Comparison of ENCODE assay signal across 8 cellular contexts in genomic region chr17:2056221-2057129, GRCh38. TPM values are rescaled to one million over a fixed set of nuclear protein-coding genes. Genes with fewer than 3 reads are reported as not detected.
DNase-seq lines count a peak whose midpoint lies in the region; ATAC-seq, FAIRE-seq and TF ChIP-seq lines count a peak whose summit lies in the region.

No MANE protein-coding gene starts in this region.

- peaks cover 33 to 80% (median 60%) of the 10 kb centered on the region in 11 experiments; a peak in 20 of 22 replicates for H4K20me1 ChIP-seq in BLaER1 treated with 17β-estradiol and CSF1 and Interleukin-3, amounts not matched to agents 10 nM and 100 nM

- no peak for DNase-seq in NT2/D1 (ENCODE audit: low read depth, low spot score)
- DNase-seq in cardiac fibroblast (ENCODE audit: low read depth in 2 of 2): peak; percentile 72 to 74
- DNase-seq in mucosa of descending colon: peak in 2 of 3 donors; percentile 65 to 69
- DNase-seq in DMS114 treated with DMSO at 0.1 percent for 48 hours (lab: John Stamatoyannopoulos, UW; ENCODE audit: unreplicated experiment): no peak
- no peak for DNase-seq in RCC 7860 (ENCODE audit: low spot score)
- DNase-seq in pons (ENCODE audit: low spot score): no peak

- WGBS in urinary bladder: 11% methylated on average over 76 of the region's 76 CpGs

- intact Hi-C loops in mucosa of descending colon (cut with DNase I, micrococcal nuclease): loop anchor here (5.0 to 10.0 kb wide), 2 partner anchors 186 to 228 kb away; no protein-coding TSS in a partner anchor

- ATAC-seq in mucosa of descending colon: peak; percentile 22

- H3K9ac ChIP-seq in BLaER1 treated with 17β-estradiol and CSF1 and Interleukin-3, amounts not matched to agents 10 nM and 100 nM: peak overlapping the region; percentile 9 to 76 (median 60); a peak in 17 of 22 replicates
- H3K9ac ChIP-seq in NT2/D1 (ENCODE audit: insufficient read length, low read depth): peak overlapping the region; percentile 50

- no peaks in the 10 kb centered on the region for H3K9me3 ChIP-seq in BLaER1 treated with 17β-estradiol and CSF1 and Interleukin-3, amounts not matched to agents 10 nM and 100 nM (replicated peaks in 1 of 11)
- peaks cover 7% of the 10 kb centered on the region; the same call in 1 of the 2 replicates for H3K9me3 ChIP-seq in NT2/D1 (ENCODE audit: insufficient read depth, low read length)
- no peaks in the 10 kb centered on the region for H3K9me3 ChIP-seq in mucosa of descending colon

- TF ChIP-seq CTCF in cardiac fibroblast (IDR thresholded peaks at IDR 0.05; ENCODE audit: low read depth, low read length): no peak
- TF ChIP-seq CTCF in mucosa of descending colon (IDR thresholded peaks at IDR 0.05): no peak

- H3K36me3 ChIP-seq in BLaER1 treated with 17β-estradiol and CSF1 and Interleukin-3, amounts not matched to agents 10 nM and 100 nM: peaks cover 0 to 15% (median 12%) of the 10 kb centered on the region in 11 experiments; a peak in 15 of 22 replicates
- H3K36me3 ChIP-seq in NT2/D1 (ENCODE audit: insufficient read depth, insufficient read length, low read length) (peaks cover 18% of the 10 kb centered on the region), mucosa of descending colon (ENCODE audit: low read depth) (no peaks in the 10 kb centered on the region), urinary bladder (ENCODE audit: insufficient read depth) (no peaks in the 10 kb centered on the region)

- H3K4me2 ChIP-seq in BLaER1 treated with 17β-estradiol and CSF1 and Interleukin-3, amounts not matched to agents 10 nM and 100 nM: peak overlapping the region; percentile 93 to 100 (median 99)

- peaks cover 62 to 94% (median 86%) of the 10 kb centered on the region in 11 experiments for H3K27me3 ChIP-seq in BLaER1 treated with 17β-estradiol and CSF1 and Interleukin-3, amounts not matched to agents 10 nM and 100 nM
- peaks cover 56% of the 10 kb centered on the region for H3K27me3 ChIP-seq in NT2/D1 (ENCODE audit: insufficient read depth, insufficient read length)

- peaks cover 59 to 86% (median 80%) of the 10 kb centered on the region in 10 experiments for H3K4me1 ChIP-seq in BLaER1 treated with 17β-estradiol and CSF1 and Interleukin-3, amounts not matched to agents 10 nM and 100 nM
- peaks cover 12% of the 10 kb centered on the region for H3K4me1 ChIP-seq in NT2/D1 (ENCODE audit: insufficient read depth, insufficient read length)
- H3K4me1 ChIP-seq in mucosa of descending colon (ENCODE audit: low read depth): peaks cover 45% of the 10 kb centered on the region
- peaks cover 2% of the 10 kb centered on the region for H3K4me1 ChIP-seq in urinary bladder (ENCODE audit: insufficient read depth)

- peak overlapping the region in 1 of 11 experiments; percentile 13; a peak in 2 of 22 replicates for H3K27ac ChIP-seq in BLaER1 treated with 17β-estradiol and CSF1 and Interleukin-3, amounts not matched to agents 10 nM and 100 nM
- peak overlapping the region; percentile 76 for H3K27ac ChIP-seq in urinary bladder (ENCODE audit: low read depth)

- FAIRE-seq in RCC 7860 (lab: Jason Lieb, UNC): no peak

- H3K4me3 ChIP-seq in BLaER1 treated with 17β-estradiol and CSF1 and Interleukin-3, amounts not matched to agents 10 nM and 100 nM: peak overlapping the region; percentile 60 to 76 (median 64)
- H3K4me3 ChIP-seq in NT2/D1 (ENCODE audit: insufficient read length, low read depth) (peak overlapping the region; percentile 21), cardiac fibroblast (replicated peaks in 1 of 2; ENCODE audit: low read depth in 2 of 2, low read length in 2 of 2) (peak overlapping the region; percentile 49 to 69), mucosa of descending colon (no peak overlapping the region), urinary bladder (ENCODE audit: low read depth, low read length) (peak overlapping the region; percentile 54)

RNA-seq across cellular contexts. Expression of gene HIC1, which starts 1.6 kb away (rescaled TPM):
- total RNA-seq in mucosa of descending colon (10 to 100 TPM in 2 of 3 donors, 1 to 10 TPM in 1; 6.0 to 28.9 (median 13.5) TPM), urinary bladder (31.4 TPM)
- 19.2 TPM for polyA plus RNA-seq in urinary bladder

RNA-seq across cellular contexts. Expression of gene OVCA2, which starts 14.7 kb away (rescaled TPM):
- total RNA-seq in mucosa of descending colon: 10 to 100 TPM; 25.3 to 35.5 (median 33.0) TPM
- total RNA-seq in urinary bladder: 9.5 TPM
- polyA plus RNA-seq in urinary bladder: 40.1 TPM

RNA-seq across cellular contexts. Expression of gene DPH1, which starts 26.5 kb away (rescaled TPM):
- total RNA-seq in mucosa of descending colon: 10 to 100 TPM; 33.1 to 43.7 (median 42.2) TPM
- total RNA-seq in urinary bladder: 17.4 TPM
- polyA plus RNA-seq in urinary bladder: 36.5 TPM

RNA-seq across cellular contexts. Expression of gene RTN4RL1, which starts 31.3 kb away (rescaled TPM):
- under 1 TPM; 0.14 to 0.47 (median 0.43) TPM for total RNA-seq in mucosa of descending colon
- 1.3 TPM for total RNA-seq in urinary bladder
- 4.5 TPM for polyA plus RNA-seq in urinary bladder

Comparison
In these comparisons a context has a peak if more than half of its experiments do, and no peak if none do; other contexts are left out.
1. DNase-seq: peak in cardiac fibroblast (2 of 2) and mucosa of descending colon (2 of 3); none in NT2/D1 (single experiment), DMS114 treated with DMSO at 0.1 percent for 48 hours (single experiment), RCC 7860 (single experiment) and pons (single experiment).